10 cellular contexts compared by ENCODE assay signal in the genomic region with DNA sequence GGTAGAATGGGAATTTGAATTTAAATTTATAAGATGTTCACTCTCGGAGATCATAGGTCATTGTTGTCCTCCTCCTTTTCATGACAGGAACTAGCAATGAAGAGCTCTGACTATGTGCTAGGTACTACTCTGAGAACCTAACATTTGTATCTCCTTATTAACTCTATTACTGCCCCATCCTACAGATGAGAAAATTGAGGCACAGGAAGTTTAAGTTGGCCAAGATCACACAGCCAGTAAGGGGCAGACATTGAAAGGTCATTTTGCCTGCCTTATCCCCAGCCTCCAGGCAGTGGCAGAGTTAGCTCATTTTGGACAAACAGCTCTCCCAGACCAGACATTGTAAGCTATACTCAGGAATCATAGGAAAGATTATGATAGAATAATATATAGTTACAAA. TPM values are rescaled to one million over a fixed set of nuclear protein-coding genes. Genes with fewer than 3 reads are reported as not detected.
A peak's percentile ranks its signal among the peaks of the same experiment; 100 is the strongest.
DNase-seq lines count a peak whose midpoint lies in the region; TF ChIP-seq lines count a peak whose summit lies in the region.
"Had no signal": no experiment of that assay in that cellular context is flagged by ENCODE, and none has a peak within 500 bp of the region (broad histone marks: within the 10 kb centered on the region; RNA-seq: fewer than 3 reads in every experiment).

No MANE protein-coding gene starts in this region.

- H3K9me3 ChIP-seq in GM23248 (ENCODE audit: low read depth) (no peaks in the 10 kb centered on the region), OCI-LY7 (ENCODE audit: low read length) (no peaks in the 10 kb centered on the region)
- no peaks in the 10 kb centered on the region for H3K9me3 ChIP-seq in effector memory CD4-positive, alpha-beta T cell (ENCODE audit: control insufficient read depth, low read length)

- H3K4me2 ChIP-seq in GM23248 (ENCODE audit: unreplicated experiment) (no peak overlapping the region), OCI-LY7 (ENCODE audit: low read length) (no peak overlapping the region)

- H3K27ac Mint-ChIP-seq in immature natural killer cell, result peak overlapping the region; percentile 96 to 100 (median 97)

- H2AFZ ChIP-seq in GM23248, result peak overlapping the region; percentile 64; the same call in 1 of the 2 replicates
- no peak overlapping the region for H2AFZ ChIP-seq in OCI-LY7 (ENCODE audit: low read length)

- H3F3A ChIP-seq in GM23248 (ENCODE audit: insufficient read depth), result 0 out of 2 replicates have a peak, but pooled peaks cover 4% of the 10 kb centered on the region

- peaks cover 30 to 43% (median 40%) of the 10 kb centered on the region in 3 donors for H3K27me3 Mint-ChIP-seq in immature natural killer cell (ENCODE audit: low read depth in 3 of 3)
- H3K27me3 Mint-ChIP-seq: activated naive CD8-positive, alpha-beta T cell; memory B cell had no signal

- BruUV-seq in OCI-LY7 (replicated peaks; lab: Mats Ljungman, UMichigan), result no TSS peak

- H3K9me2 ChIP-seq in GM23248 (ENCODE audit: insufficient read depth) (no peaks in the 10 kb centered on the region), OCI-LY7 (ENCODE audit: insufficient read depth, low read length) (no peaks in the 10 kb centered on the region)

- CTCF ChIA-PET in OCI-LY7 (lab: Charles Lee; ENCODE audit: unreplicated experiment), result no interaction called here

- no peaks in the 10 kb centered on the region for H3K9me3 Mint-ChIP-seq in immature natural killer cell
- H3K9me3 Mint-ChIP-seq: memory B cell had no signal

- no peak overlapping the region for H3K4me3 ChIP-seq in AG09309 (ENCODE audit: control insufficient read depth, low read depth, low read length)
- no peak overlapping the region for H3K4me3 ChIP-seq in GM23248
- H3K4me3 ChIP-seq in effector memory CD4-positive, alpha-beta T cell (ENCODE audit: insufficient read depth, low read depth, low read length, poor library complexity, severe bottlenecking), result no peak overlapping the region
- no peak overlapping the region for H3K4me3 ChIP-seq in OCI-LY7 (ENCODE audit: low read depth, low read length, poor library complexity, severe bottlenecking)

- H4K20me1 ChIP-seq in GM23248 (ENCODE audit: insufficient read depth) (no peaks in the 10 kb centered on the region), OCI-LY7 (ENCODE audit: insufficient read depth, low read length) (no peaks in the 10 kb centered on the region)

- peaks cover 16 to 19% (median 17%) of the 10 kb centered on the region in 3 donors for H3K36me3 Mint-ChIP-seq in immature natural killer cell

- H3K4me1 Mint-ChIP-seq in immature natural killer cell, result peaks cover 80 to 90% of the 10 kb centered on the region in 2 donors

- H3K79me2 ChIP-seq in GM23248 (ENCODE audit: insufficient read depth) (peaks cover 7% of the 10 kb centered on the region; the same call in 1 of the 2 replicates), OCI-LY7 (ENCODE audit: insufficient read depth, low read depth, low read length) (peaks cover 4% of the 10 kb centered on the region; the same call in 1 of the 2 replicates)

- TF ChIP-seq CTCF in AG09309 (IDR thresholded peaks at IDR 0.05; ENCODE audit: control insufficient read depth, insufficient read depth, low read depth, low read length, missing control alignments), result peak; percentile 33
- TF ChIP-seq CTCF in OCI-LY7 (conservative IDR thresholded peaks at IDR 0.05; ENCODE audit: low read length), result no peak

- WGBS in GM23248 (ENCODE audit: low coverage in 1 of 2, low lambda C conversion rate in 2 of 2, missing lambda C conversion rate in 2 of 2), 2 experiments, result 56 to 57% methylated on average over 1 of the region's 1 CpG

- in situ Hi-C loops in GM23248 (cut with MboI), result loop anchor here (5.0 kb wide), 1 partner anchor 87 kb away; no protein-coding TSS in a partner anchor

- intact Hi-C loops in OCI-LY7 (cut with micrococcal nuclease; ENCODE audit: unreplicated experiment), result loop anchor here (1.0 to 5.0 kb wide), 3 partner anchors 89 to 128 kb away; a partner anchor contains a TSS

- POLR2A ChIA-PET in OCI-LY7 (lab: Charles Lee), result interaction anchor here (0.6 to 0.7 kb wide), 2 partner anchors 115 to 138 kb away, joined by 3 read pairs; no protein-coding TSS in a partner anchor

- H3K27ac ChIP-seq in GM23248 (no peak overlapping the region), OCI-LY7 (ENCODE audit: low read depth, low read length, poor library complexity, severe bottlenecking) (no peak overlapping the region)
- H3K27ac ChIP-seq in effector memory CD4-positive, alpha-beta T cell (ENCODE audit: insufficient read depth, low read length, poor library complexity, severe bottlenecking), result no peak overlapping the region

- DNase-seq in AG09309 (ENCODE audit: low read depth) (no peak), GM23248 (peak; percentile 44), SW480 (ENCODE audit: low spot score) (peak; percentile 16), immature natural killer cell (no peak), OCI-LY7 (ENCODE audit: low spot score) (no peak), DMS79 treated with DMSO at 0.1 percent for 48 hours (lab: John Stamatoyannopoulos, UW) (no peak), GOT3 (lab: John Stamatoyannopoulos, UW) (no peak)
- no peak for DNase-seq in effector memory CD4-positive, alpha-beta T cell

- no peak overlapping the region for H3K9ac ChIP-seq in GM23248

- H3K36me3 ChIP-seq in GM23248 (ENCODE audit: low read depth) (no peaks in the 10 kb centered on the region), OCI-LY7 (ENCODE audit: insufficient read depth, low read length) (no peaks in the 10 kb centered on the region)
- peaks cover 18% of the 10 kb centered on the region for H3K36me3 ChIP-seq in effector memory CD4-positive, alpha-beta T cell (ENCODE audit: control insufficient read depth, insufficient read depth, low read length)

- H3K4me1 ChIP-seq in GM23248 (ENCODE audit: insufficient read depth) (peaks cover 18% of the 10 kb centered on the region), OCI-LY7 (ENCODE audit: insufficient read depth, low read length, poor library complexity, severe bottlenecking) (peaks cover 10% of the 10 kb centered on the region)
- H3K4me1 ChIP-seq in effector memory CD4-positive, alpha-beta T cell (ENCODE audit: control insufficient read depth, insufficient read depth, low read length, poor library complexity, severe bottlenecking), result peaks cover 25% of the 10 kb centered on the region

- H3K4me3 Mint-ChIP-seq in immature natural killer cell, result peak overlapping the region in 4 of 5 donors; percentile 76 to 97 (median 96)

- no peaks in the 10 kb centered on the region for H3K27me3 ChIP-seq in GM23248 (replicated peaks; ENCODE audit: insufficient read depth)
- H3K27me3 ChIP-seq in effector memory CD4-positive, alpha-beta T cell (replicated peaks; ENCODE audit: control insufficient read depth, insufficient read depth, low read length, poor library complexity, severe bottlenecking), result no peaks in the 10 kb centered on the region

RNA-seq across cellular contexts. Expression of a gene that starts 6.0 kb away (rescaled TPM):
- total RNA-seq in GM23248 (2014; rRNA removed; shearing (Covaris generic)), result 108 and 136 TPM in 2 replicates
- polyA plus RNA-seq in GM23248 (2016; fragmentation: Nextera tagmentation; extraction: Ambion mirVana), result 89.9 and 90.0 TPM in 2 replicates
- 1,000 to 10,000 TPM in 2 of 3 donors, 100 to 1,000 TPM in 1; 910 to 1,240 (median 1,143) TPM for polyA plus RNA-seq in immature natural killer cell
- 15.1 and 16.3 TPM in 2 replicates for total RNA-seq in OCI-LY7 (2014; rRNA removed; shearing (Covaris generic))
- total RNA-seq in OCI-LY7 (2022), result 5.8 and 9.1 TPM in 2 replicates

RNA-seq across cellular contexts. Expression of a gene that starts 30.0 kb away (rescaled TPM):
- total RNA-seq in GM23248 (2014; rRNA removed; shearing (Covaris generic)), result 24.4 and 25.3 TPM in 2 replicates
- polyA plus RNA-seq in GM23248 (2016; fragmentation: Nextera tagmentation; extraction: Ambion mirVana) (79.4 and 82.0 TPM in 2 replicates), immature natural killer cell (10 to 100 TPM; 43.8 to 70.1 (median 57.7) TPM)
- 9.9 and 10.0 TPM in 2 replicates for total RNA-seq in OCI-LY7 (2014; rRNA removed; shearing (Covaris generic))
- total RNA-seq in OCI-LY7 (2022), result 33.6 and 41.7 TPM in 2 replicates

Comparison
In these comparisons a context has a peak if more than half of its experiments do, and no peak if none do; other contexts are left out.
1. DNase-seq: peak in GM23248 (single experiment) and SW480 (single experiment); none in AG09309 (single experiment), immature natural killer cell (0 of 3), effector memory CD4-positive, alpha-beta T cell (0 of 3), OCI-LY7 (single experiment), DMS79 treated with DMSO at 0.1 percent for 48 hours (single experiment) and GOT3 (single experiment).